ENCODE assay signal across 11 cellular contexts in genomic region chr14:91125271-91125661, GRCh38. TPM values are rescaled to one million over a fixed set of nuclear protein-coding genes. Genes with fewer than 3 reads are reported as not detected.
DNase-seq lines count a peak whose midpoint lies in the region; ATAC-seq, FAIRE-seq and TF ChIP-seq lines count a peak whose summit lies in the region.
"Had no signal": no experiment of that assay in that cellular context is flagged by ENCODE, and none has a peak within 500 bp of the region (broad histone marks: within the 10 kb centered on the region; RNA-seq: fewer than 3 reads in every experiment).

No MANE protein-coding gene starts in this region.

- H3K9me3 ChIP-seq in CD4-positive, alpha-beta T cell (ENCODE audit: control insufficient read depth, low read length) = no peaks in the 10 kb centered on the region
- no peaks in the 10 kb centered on the region for H3K9me3 ChIP-seq in esophagus (ENCODE audit: control insufficient read depth in 2 of 2, insufficient read depth in 1 of 2, low read depth in 1 of 2, low read length in 1 of 2)

- no peak for TF ChIP-seq POLR2A in H54 (IDR thresholded peaks at IDR 0.05; ENCODE audit: low read depth, low read length)

- WGBS in esophagus, 2 donors = 77% methylated on average over 7 of the region's 7 CpGs

- H3K27me3 Mint-ChIP-seq in CD4-positive, alpha-beta T cell = no peaks in the 10 kb centered on the region
- no peaks in the 10 kb centered on the region for H3K27me3 Mint-ChIP-seq in natural killer cell (ENCODE audit: low read depth in 2 of 2)

- H3K27ac ChIP-seq in CD4-positive, alpha-beta T cell (ENCODE audit: low read depth, low read length) = no peak overlapping the region
- H3K27ac ChIP-seq in esophagus (ENCODE audit: low read depth in 2 of 2, low read length in 1 of 2) = peak overlapping the region; percentile 22 to 87
- H3K27ac ChIP-seq: RWPE1 had no signal

- POLR2A ChIA-PET in CD4-positive, alpha-beta T cell (lab: Charles Lee) = interaction anchor here (1.1 kb wide), 1 partner anchor 11 kb away, joined by 5 read pairs; no protein-coding TSS in a partner anchor

- no peak overlapping the region for H3K4me3 ChIP-seq in esophagus (ENCODE audit: low read depth in 1 of 2, low read length in 2 of 2)

- H3K4me1 ChIP-seq in esophagus (ENCODE audit: control insufficient read depth in 2 of 2, insufficient read depth in 2 of 2, low read length in 1 of 2) = peaks cover 4 to 15% of the 10 kb centered on the region in 2 donors

- no peak for ATAC-seq in CD4-positive, alpha-beta T cell (ENCODE audit: poor library complexity)
- ATAC-seq in natural killer cell (peak in 1 of 3 donors; percentile 68), GM21737 (IDR thresholded peaks at IDR 0.05; ENCODE audit: unreplicated experiment) (no peak), HG02571 (IDR thresholded peaks at IDR 0.05; ENCODE audit: unreplicated experiment) (no peak)

- TF ChIP-seq CTCF in CD4-positive, alpha-beta T cell (IDR thresholded peaks at IDR 0.05) = no peak
- no peak for TF ChIP-seq CTCF in natural killer cell (IDR thresholded peaks at IDR 0.05)

- no peak for FAIRE-seq in H54 (lab: Jason Lieb, UNC)

- no peaks in the 10 kb centered on the region for H3K9me3 Mint-ChIP-seq in CD4-positive, alpha-beta T cell
- no peaks in the 10 kb centered on the region for H3K9me3 Mint-ChIP-seq in natural killer cell

- H3K27ac Mint-ChIP-seq in CD4-positive, alpha-beta T cell = peak overlapping the region; percentile 61
- peak overlapping the region; percentile 21 to 67 for H3K27ac Mint-ChIP-seq in natural killer cell

- no peak overlapping the region for H3K4me3 Mint-ChIP-seq in CD4-positive, alpha-beta T cell
- no peak overlapping the region for H3K4me3 Mint-ChIP-seq in natural killer cell

- H3K4me1 Mint-ChIP-seq in CD4-positive, alpha-beta T cell (ENCODE audit: low read depth) = peaks cover 40% of the 10 kb centered on the region
- H3K4me1 Mint-ChIP-seq in natural killer cell = peaks cover 30 to 58% of the 10 kb centered on the region in 2 donors

- H3K27me3 ChIP-seq in CD4-positive, alpha-beta T cell (ENCODE audit: control insufficient read depth, insufficient read depth, low read length) = no peaks in the 10 kb centered on the region
- H3K27me3 ChIP-seq in esophagus (ENCODE audit: control insufficient read depth in 1 of 2, insufficient read depth in 2 of 2, low read length in 2 of 2) = no peaks in the 10 kb centered on the region

- CTCF ChIA-PET in CD4-positive, alpha-beta T cell (lab: Charles Lee) = no interaction called here

- DNase-seq in CD4-positive, alpha-beta T cell = no peak
- DNase-seq in SKM-1 treated with dmso at 0.1 percent for 144 hours (lab: John Stamatoyannopoulos, UW; ENCODE audit: unreplicated experiment) (peak; percentile 41), natural killer cell (no peak), H54 (ENCODE audit: insufficient read length, low spot score) (no peak)
- no peak for DNase-seq in activated effector memory CD4-positive, alpha-beta T cell treated with anti-CD3 and anti-CD28 coated beads, Interleukin-2, amount 50 U/mL, for 16 hours
- DNase-seq: activated CD4-positive, alpha-beta T cell treated with anti-CD3 and anti-CD28 coated beads, Interleukin-2, amount 50 U/mL, for 1 hour; NCI-H187 treated with DMSO at 0.1 percent for 48 hours had no signal

- intact Hi-C loops in CD4-positive, alpha-beta T cell (cut with DNase I, micrococcal nuclease) = no loop called here
- intact Hi-C loops in natural killer cell (cut with micrococcal nuclease) = no loop called here

- H3K36me3 ChIP-seq in esophagus (ENCODE audit: control insufficient read depth in 2 of 2, insufficient read depth in 2 of 2, low read length in 1 of 2) = no peaks in the 10 kb centered on the region

- H3K36me3 Mint-ChIP-seq in CD4-positive, alpha-beta T cell (ENCODE audit: low read depth) = peaks cover 72% of the 10 kb centered on the region
- no peaks in the 10 kb centered on the region for H3K36me3 Mint-ChIP-seq in natural killer cell

RNA-seq across cellular contexts. Expression of gene DGLUCY, which starts 11.4 kb away (rescaled TPM):
- total RNA-seq in CD4-positive, alpha-beta T cell = 10 to 100 TPM; 33.0 to 34.9 TPM
- polyA plus RNA-seq in esophagus = 10 to 100 TPM; 18.0 to 26.1 TPM
- 100 to 1,000 TPM; 108 to 142 (median 110) TPM for total RNA-seq in natural killer cell
